Comparison of ENCODE assay signal across 8 cellular contexts in the genomic region with DNA sequence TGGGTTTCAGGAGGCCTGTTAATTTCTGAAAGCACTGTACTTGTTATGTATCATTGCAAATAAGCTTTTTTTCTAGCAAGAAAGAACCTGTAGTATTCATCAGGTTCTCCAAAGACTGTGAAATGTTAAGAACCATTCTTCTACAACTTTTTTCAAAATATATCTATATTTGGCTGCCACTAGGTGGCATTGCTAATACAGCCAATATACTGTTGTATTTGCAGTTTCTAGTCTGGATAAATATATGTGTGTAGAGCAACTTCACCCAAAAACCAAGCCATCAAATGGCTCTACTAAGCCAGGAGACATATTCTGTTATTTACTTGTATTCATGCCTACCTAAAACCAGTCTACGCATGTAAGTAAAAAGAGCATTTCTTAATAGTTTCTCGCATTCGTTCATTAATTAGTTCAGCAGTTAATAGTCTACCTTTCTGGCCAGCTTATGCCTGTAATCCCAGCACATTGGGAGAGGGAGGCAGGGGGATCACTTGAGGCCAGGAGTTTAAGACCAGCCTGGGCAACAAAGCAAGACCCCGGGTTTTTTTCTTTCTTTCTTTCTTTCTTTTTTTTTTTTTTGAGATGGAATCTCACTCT. TPM values are rescaled to one million over a fixed set of nuclear protein-coding genes. Genes with fewer than 3 reads are reported as not detected.
DNase-seq lines count a peak whose midpoint lies in the region; ATAC-seq and TF ChIP-seq lines count a peak whose summit lies in the region.

No MANE protein-coding gene starts in this region.

- TF ChIP-seq CTCF in WI38 (IDR thresholded peaks at IDR 0.05; ENCODE audit: low read depth, low read length) = peak; percentile 21; the same call in 1 of the 2 replicates
- TF ChIP-seq CTCF in spleen (IDR thresholded peaks at IDR 0.05 in 8 of 11, conservative IDR thresholded peaks at IDR 0.05 in 3 of 11) = peak in 9 of 11 experiments; percentile 17 to 57 (median 47)

- H3K4me1 ChIP-seq in spleen = peaks cover 0 to 20% (median 3%) of the 10 kb centered on the region in 6 donors

- no peak for ATAC-seq in HG03520 (IDR thresholded peaks at IDR 0.05; ENCODE audit: unreplicated experiment)

- TF ChIP-seq POLR2A in spleen (IDR thresholded peaks at IDR 0.05) = no peak

- H3K27me3 ChIP-seq in spleen (replicated peaks in 1 of 7) = no peaks in the 10 kb centered on the region

- 91 to 96% (median 94%) methylated on average over 4 of the region's 4 CpGs for WGBS in spleen, 5 donors

- H3K4me3 ChIP-seq in WI38 (ENCODE audit: low read depth, low read length) = no peak overlapping the region
- H3K4me3 ChIP-seq in spleen = no peak overlapping the region

- intact Hi-C loops in spleen (cut with DNase I; ENCODE audit: low total_unique reads) = no loop called here

- H3K9me3 ChIP-seq in spleen = peaks cover 0 to 8% (median 0%) of the 10 kb centered on the region in 8 donors

- no peak overlapping the region for H3K27ac ChIP-seq in spleen

- H3K36me3 ChIP-seq in spleen = peaks cover 0 to 63% (median 6%) of the 10 kb centered on the region in 6 donors

- peak; percentile 35 for DNase-seq in NCI-H2171 treated with DMSO at 0.1 percent for 48 hours (lab: John Stamatoyannopoulos, UW)
- DNase-seq in NCI-H2171 (lab: John Stamatoyannopoulos, UW) = no peak
- peak; percentile 54 for DNase-seq in LoVo (ENCODE audit: low spot score)
- DNase-seq in glomerular visceral epithelial cell (ENCODE audit: extremely low spot score) = peak; percentile 50
- DNase-seq in spleen = no peak
- no peak for DNase-seq in amniotic stem cell (lab: John Stamatoyannopoulos, UW)

RNA-seq across cellular contexts. Expression of a gene that starts 39.5 kb away (rescaled TPM):
- total RNA-seq in spleen = 100 to 1,000 TPM; 202 to 649 (median 372) TPM
- polyA plus RNA-seq in spleen = 10 to 100 TPM; 53.2 to 81.2 (median 65.8) TPM

RNA-seq across cellular contexts. Expression of a gene that starts 39.7 kb away (rescaled TPM):
- total RNA-seq in spleen = 10 to 100 TPM; 14.4 to 30.9 (median 18.4) TPM
- 10 to 100 TPM; 23.9 to 28.3 (median 27.6) TPM for polyA plus RNA-seq in spleen

Comparison
In these comparisons a context has a peak if more than half of its experiments do, and no peak if none do; other contexts are left out.
1. DNase-seq: peak in NCI-H2171 treated with DMSO at 0.1 percent for 48 hours (single experiment), LoVo (single experiment) and glomerular visceral epithelial cell (single experiment); none in NCI-H2171 (single experiment), spleen (single experiment) and amniotic stem cell (single experiment).